ENCODE assay signal across 13 cellular contexts in the genomic region with DNA sequence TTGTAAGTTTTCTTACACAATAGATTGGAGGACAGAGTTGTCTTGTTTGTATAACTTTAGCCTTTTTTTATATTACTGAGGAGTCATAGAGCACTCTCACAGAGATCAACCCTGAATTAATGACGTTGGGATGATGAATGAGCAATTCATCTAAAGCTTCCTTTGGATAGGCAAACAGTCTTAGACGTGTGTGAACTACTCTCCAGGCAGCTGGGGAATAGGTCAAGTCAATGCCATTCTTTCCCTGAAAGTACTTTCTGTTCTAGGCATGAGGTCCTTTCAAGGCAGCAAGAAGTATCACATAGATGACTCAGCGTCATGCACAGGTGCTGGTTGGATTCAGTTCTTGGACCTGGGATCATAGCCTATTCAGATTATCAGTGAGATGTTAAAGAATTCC.
DNase-seq lines count a peak whose midpoint lies in the region; ATAC-seq and TF ChIP-seq lines count a peak whose summit lies in the region.
"Had no signal": no experiment of that assay in that cellular context is flagged by ENCODE, and none has a peak within 500 bp of the region (broad histone marks: within the 10 kb centered on the region; RNA-seq: fewer than 3 reads in every experiment).

No MANE protein-coding gene starts in this region.

- H3K4me1 ChIP-seq in right atrium auricular region = no peaks in the 10 kb centered on the region
- no peaks in the 10 kb centered on the region for H3K4me1 ChIP-seq in CD8-positive, alpha-beta memory T cell (ENCODE audit: insufficient read depth, low read length)
- H3K4me1 ChIP-seq: A549 had no signal

- intact Hi-C loops in Right ventricle myocardium inferior (cut with DNase I) = no loop called here

- H3K9me3 Mint-ChIP-seq in CD8-positive, alpha-beta memory T cell = peaks cover 11 to 42% (median 14%) of the 10 kb centered on the region in 5 donors

- no peak overlapping the region for H3K27ac Mint-ChIP-seq in CD8-positive, alpha-beta memory T cell
- H3K27ac Mint-ChIP-seq: WTC11 had no signal

- no peak overlapping the region for H3K4me3 Mint-ChIP-seq in CD8-positive, alpha-beta memory T cell
- H3K4me3 Mint-ChIP-seq: WTC11 had no signal

- ATAC-seq in Right ventricle myocardium inferior (peak; percentile 72), esophagus mucosa (peak; percentile 97), GM19397 (IDR thresholded peaks at IDR 0.05; ENCODE audit: unreplicated experiment) (no peak)
- ATAC-seq: WTC11 had no signal

- DNase-seq in Right ventricle myocardium inferior (ENCODE audit: missing footprints) (no peak), right atrium auricular region (ENCODE audit: low spot score) (no peak), midbrain (lab: John Stamatoyannopoulos, UW) (peak; percentile 3), AG08395 (ENCODE audit: low spot score) (no peak), SW480 (ENCODE audit: low spot score) (no peak)
- DNase-seq in CD8-positive, alpha-beta memory T cell = no peak
- DNase-seq: Calu3, cortex of kidney, MG63 had no signal

- no peaks in the 10 kb centered on the region for H3K4me1 Mint-ChIP-seq in CD8-positive, alpha-beta memory T cell

- no peak overlapping the region for H3K27ac ChIP-seq in right atrium auricular region
- H3K27ac ChIP-seq in CD8-positive, alpha-beta memory T cell (ENCODE audit: low read depth, low read length) = no peak overlapping the region
- H3K27ac ChIP-seq: A549 had no signal

- H3K36me3 Mint-ChIP-seq in CD8-positive, alpha-beta memory T cell = no peaks in the 10 kb centered on the region

- no peaks in the 10 kb centered on the region for H3K36me3 ChIP-seq in right atrium auricular region
- H3K36me3 ChIP-seq in CD8-positive, alpha-beta memory T cell (ENCODE audit: insufficient read depth, low read length) = no peaks in the 10 kb centered on the region
- H3K36me3 ChIP-seq: MG63 had no signal

- no peak for TF ChIP-seq CTCF in right atrium auricular region (IDR thresholded peaks at IDR 0.05)

- CTCF ChIA-PET in CD8-positive, alpha-beta memory T cell (lab: Charles Lee) = no interaction called here

- H3K27me3 Mint-ChIP-seq in CD8-positive, alpha-beta memory T cell = peaks cover 0 to 1% of the 10 kb centered on the region in 2 donors

- no peaks in the 10 kb centered on the region for H3K27me3 ChIP-seq in right atrium auricular region
- H3K27me3 ChIP-seq in CD8-positive, alpha-beta memory T cell (ENCODE audit: insufficient read depth, low read length, poor library complexity, severe bottlenecking) = no peaks in the 10 kb centered on the region
- H3K27me3 ChIP-seq: MG63 had no signal

- no peaks in the 10 kb centered on the region for H3K9me3 ChIP-seq in right atrium auricular region
- H3K9me3 ChIP-seq in CD8-positive, alpha-beta memory T cell (ENCODE audit: low read length) = no peaks in the 10 kb centered on the region
- H3K9me3 ChIP-seq: A549, MG63 had no signal

- POLR2A ChIA-PET in CD8-positive, alpha-beta memory T cell (lab: Charles Lee) = no interaction called here

- H3K4me3 ChIP-seq in right atrium auricular region = no peak overlapping the region
- no peak overlapping the region for H3K4me3 ChIP-seq in CD8-positive, alpha-beta memory T cell (ENCODE audit: low read length)
- H3K4me3 ChIP-seq: A549, MG63 had no signal
